In the genomic region with DNA sequence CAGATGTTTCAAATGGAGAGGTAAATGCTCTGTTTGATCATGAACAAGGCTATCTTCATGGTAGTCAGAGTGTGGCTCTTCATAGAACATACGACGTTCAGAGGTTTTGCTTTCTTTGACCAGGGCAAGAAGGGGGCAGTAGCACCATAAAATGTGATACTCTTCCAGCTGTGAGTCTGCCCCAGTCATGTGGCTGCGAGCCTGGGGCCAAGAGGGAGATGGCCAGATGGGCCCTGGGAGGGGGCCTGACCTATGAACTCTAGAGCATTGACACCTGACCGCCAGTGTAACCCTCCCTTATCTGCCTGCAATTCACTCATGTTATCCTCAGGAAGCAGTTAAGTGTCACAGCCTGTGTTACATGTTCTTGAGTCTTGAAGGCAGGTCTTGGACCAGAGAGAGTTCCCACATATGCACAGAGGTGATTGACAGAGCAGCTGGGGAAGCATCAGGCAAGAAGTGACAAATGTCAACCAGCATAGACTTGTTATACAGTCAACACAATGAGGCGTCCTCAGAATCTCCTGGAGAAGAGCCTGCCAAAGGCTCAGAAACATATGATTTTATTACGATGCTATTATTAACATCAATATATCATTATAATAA, we compare ENCODE assay signal across 1 cellular context.
TF ChIP-seq lines count a peak whose summit lies in the region.

No MANE protein-coding gene starts in this region.

TF ChIP-seq in GM23338, 12 proteins besides CTCF, POLR2A, EP300 and RAD21 (continued from another document):
- TF ChIP-seq REST (IDR thresholded peaks at IDR 0.05; ENCODE audit: unreplicated experiment) (no peak), ZNF331 (CRISPR knock-in tag; IDR thresholded peaks at IDR 0.05; ENCODE audit: low read depth) (no peak), STAT1 (IDR thresholded peaks at IDR 0.05; ENCODE audit: unreplicated experiment) (no peak), EZH2 (IDR thresholded peaks at IDR 0.05; ENCODE audit: low read depth, unreplicated experiment) (no peak), ZNF114 (CRISPR knock-in tag; IDR thresholded peaks at IDR 0.05) (no peak), NANOG (IDR thresholded peaks at IDR 0.05; ENCODE audit: borderline replicate concordance) (no peak), CREB1 (CRISPR knock-in tag; IDR thresholded peaks at IDR 0.05; ENCODE audit: low read depth) (no peak), ZNF462 (CRISPR knock-in tag; IDR thresholded peaks at IDR 0.05) (no peak), JUNB (IDR thresholded peaks at IDR 0.05; ENCODE audit: unreplicated experiment) (no peak), EZH2phosphoT487 (IDR thresholded peaks at IDR 0.05; ENCODE audit: unreplicated experiment) (no peak)
- TF ChIP-seq, protein P1, sequence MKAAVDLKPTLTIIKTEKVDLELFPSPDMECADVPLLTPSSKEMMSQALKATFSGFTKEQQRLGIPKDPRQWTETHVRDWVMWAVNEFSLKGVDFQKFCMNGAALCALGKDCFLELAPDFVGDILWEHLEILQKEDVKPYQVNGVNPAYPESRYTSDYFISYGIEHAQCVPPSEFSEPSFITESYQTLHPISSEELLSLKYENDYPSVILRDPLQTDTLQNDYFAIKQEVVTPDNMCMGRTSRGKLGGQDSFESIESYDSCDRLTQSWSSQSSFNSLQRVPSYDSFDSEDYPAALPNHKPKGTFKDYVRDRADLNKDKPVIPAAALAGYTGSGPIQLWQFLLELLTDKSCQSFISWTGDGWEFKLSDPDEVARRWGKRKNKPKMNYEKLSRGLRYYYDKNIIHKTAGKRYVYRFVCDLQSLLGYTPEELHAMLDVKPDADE (IDR thresholded peaks at IDR 0.05): no peak
